In genomic region chr14:100374270-100374669, GRCh38 we compare ENCODE assay signal across 10 cellular contexts. TPM values are rescaled to one million over a fixed set of nuclear protein-coding genes. Genes with fewer than 3 reads are reported as not detected.
DNase-seq lines count a peak whose midpoint lies in the region; ATAC-seq, FAIRE-seq and TF ChIP-seq lines count a peak whose summit lies in the region.
"Had no signal": no experiment of that assay in that cellular context is flagged by ENCODE, and none has a peak within 500 bp of the region (broad histone marks: within the 10 kb centered on the region; RNA-seq: fewer than 3 reads in every experiment).

No MANE protein-coding gene starts in this region.

- no peak for FAIRE-seq in HepG2 (lab: Jason Lieb, UNC)

- H3K27ac Mint-ChIP-seq in activated naive CD4-positive, alpha-beta T cell treated with anti-CD3 and anti-CD28 coated beads, Interleukin-2, amount 50 U/mL, for 24 hours, result peak overlapping the region; percentile 98
- peak overlapping the region; percentile 100 for H3K27ac Mint-ChIP-seq in activated naive CD8-positive, alpha-beta T cell treated with anti-CD3 and anti-CD28 coated beads for 36 hours

- ATAC-seq in HepG2 (no peak), GM21619 (IDR thresholded peaks at IDR 0.05; ENCODE audit: unreplicated experiment) (no peak)

- H3K36me3 ChIP-seq in HepG2 (replicated peaks in 1 of 2; ENCODE audit: control insufficient read depth in 1 of 2, insufficient read depth in 2 of 2, low read length in 2 of 2) (peaks cover 3 to 9% of the 10 kb centered on the region in 2 experiments; a peak in 2 of 5 replicates), transverse colon (no peaks in the 10 kb centered on the region)

- peak overlapping the region; percentile 99 for H3K4me3 Mint-ChIP-seq in activated naive CD4-positive, alpha-beta T cell treated with anti-CD3 and anti-CD28 coated beads, Interleukin-2, amount 50 U/mL, for 24 hours
- H3K4me3 Mint-ChIP-seq in activated naive CD8-positive, alpha-beta T cell treated with anti-CD3 and anti-CD28 coated beads for 36 hours, result peak overlapping the region; percentile 88

- intact Hi-C loops in HepG2 (cut with micrococcal nuclease; ENCODE audit: unreplicated experiment), result no loop called here
- intact Hi-C loops in transverse colon (cut with DNase I; ENCODE audit: low total_unique reads), result no loop called here

- H3K4me3 ChIP-seq in HepG2 (replicated peaks in 1 of 3; ENCODE audit: insufficient read depth in 1 of 3, low read depth in 2 of 3, low read length in 3 of 3), result no peak overlapping the region
- H3K4me3 ChIP-seq in transverse colon, result peak overlapping the region in 1 of 4 donors; percentile 77

- no TSS peak for BruUV-seq in HepG2 (replicated peaks; lab: Mats Ljungman, UMichigan)

- peaks cover 7% of the 10 kb centered on the region for H3K79me2 ChIP-seq in HepG2 (ENCODE audit: insufficient read depth, low read length)

- no peak overlapping the region for H3K9ac ChIP-seq in HepG2 (ENCODE audit: insufficient read depth, low read depth, low read length)

- TF ChIP-seq POLR2A in HepG2 (IDR thresholded peaks at IDR 0.05; ENCODE audit: insufficient read depth in 1 of 2, low read depth in 2 of 2, low read length in 2 of 2) (no peak), transverse colon (IDR thresholded peaks at IDR 0.05) (no peak)

- H2AFZ ChIP-seq in HepG2 (ENCODE audit: low read length), result no peak overlapping the region

- H3K4me1 Mint-ChIP-seq in activated naive CD4-positive, alpha-beta T cell treated with anti-CD3 and anti-CD28 coated beads, Interleukin-2, amount 50 U/mL, for 24 hours, result peaks cover 57% of the 10 kb centered on the region
- H3K4me1 Mint-ChIP-seq in activated naive CD8-positive, alpha-beta T cell treated with anti-CD3 and anti-CD28 coated beads for 36 hours, result peaks cover 52% of the 10 kb centered on the region

- no peaks in the 10 kb centered on the region for H4K20me1 ChIP-seq in HepG2 (ENCODE audit: insufficient read depth, low read length)

- H3K9me3 ChIP-seq in HepG2 (ENCODE audit: low read length) (no peaks in the 10 kb centered on the region), transverse colon (no peaks in the 10 kb centered on the region)

- peaks cover 31% of the 10 kb centered on the region for H3K36me3 Mint-ChIP-seq in activated naive CD4-positive, alpha-beta T cell treated with anti-CD3 and anti-CD28 coated beads, Interleukin-2, amount 50 U/mL, for 24 hours
- peaks cover 61% of the 10 kb centered on the region for H3K36me3 Mint-ChIP-seq in activated naive CD8-positive, alpha-beta T cell treated with anti-CD3 and anti-CD28 coated beads for 36 hours

- no peaks in the 10 kb centered on the region for H3K27me3 Mint-ChIP-seq in activated naive CD4-positive, alpha-beta T cell treated with anti-CD3 and anti-CD28 coated beads, Interleukin-2, amount 50 U/mL, for 24 hours
- peaks cover 4% of the 10 kb centered on the region for H3K27me3 Mint-ChIP-seq in activated naive CD8-positive, alpha-beta T cell treated with anti-CD3 and anti-CD28 coated beads for 36 hours

- H3K27ac ChIP-seq in HepG2 (ENCODE audit: extremely low read length, insufficient read depth, low read length) (no peak overlapping the region), transverse colon (peak overlapping the region; percentile 91 to 97 (median 92))

- H3K27me3 ChIP-seq in HepG2 (ENCODE audit: control insufficient read depth in 1 of 2, insufficient read depth in 2 of 2, low read length in 2 of 2) (no peaks in the 10 kb centered on the region), transverse colon (no peaks in the 10 kb centered on the region)

- WGBS in HepG2 (ENCODE audit: low lambda C conversion rate), result 94% methylated on average over 2 of the region's 2 CpGs
- WGBS in transverse colon (ENCODE audit: low coverage in 1 of 2), 2 donors, result 67 to 80% methylated on average over 1 to 2 of the region's 2 CpGs

- TF ChIP-seq CTCF in HepG2 (CRISPR knock-in tag; IDR thresholded peaks at IDR 0.05) (no peak), transverse colon (IDR thresholded peaks at IDR 0.05) (no peak)

- TF ChIP-seq RAD21 in HepG2 (CRISPR knock-in tag; IDR thresholded peaks at IDR 0.05), result no peak

- H3K9me3 Mint-ChIP-seq in activated naive CD4-positive, alpha-beta T cell treated with anti-CD3 and anti-CD28 coated beads, Interleukin-2, amount 50 U/mL, for 24 hours, result no peaks in the 10 kb centered on the region
- H3K9me3 Mint-ChIP-seq in activated naive CD8-positive, alpha-beta T cell treated with anti-CD3 and anti-CD28 coated beads for 36 hours, result peaks cover 2% of the 10 kb centered on the region

- H3K4me1 ChIP-seq in HepG2 (ENCODE audit: insufficient read depth, low read length), result peaks cover 33% of the 10 kb centered on the region
- peaks cover 10 to 43% (median 17%) of the 10 kb centered on the region in 4 donors for H3K4me1 ChIP-seq in transverse colon

- no peak for DNase-seq in activated naive CD4-positive, alpha-beta T cell treated with Interleukin-2 at 50 U/mL for 16 hours
- no peak for DNase-seq in activated naive CD8-positive, alpha-beta T cell treated with anti-CD3 and anti-CD28 coated beads for 36 hours
- no peak for DNase-seq in HepG2 (ENCODE audit: low spot score)
- DNase-seq in transverse colon, result no peak
- DNase-seq in NCI-H524 treated with DMSO at 0.1 percent for 48 hours (lab: John Stamatoyannopoulos, UW), result no peak
- DNase-seq in superior temporal gyrus (ENCODE audit: extremely low spot score), result no peak
- DNase-seq: amygdala, NCI-H774 had no signal

- peak overlapping the region; percentile 84 for H3K4me2 ChIP-seq in HepG2 (ENCODE audit: low read depth, low read length)

- CTCF ChIA-PET in HepG2 (lab: Yijun Ruan, JAX; ENCODE audit: low intra/inter-chr PET ratio, low total read pairs), result no interaction called here

- in situ Hi-C loops in HepG2 (cut with HindIII; ENCODE audit: extremely low pct_ligation_motif_present, low pct_unique_long_range_greater_than_20kb), result no loop called here
- in situ Hi-C loops in transverse colon (cut with MboI; ENCODE audit: low pct_ligation_motif_present in 1 of 4, low pct_unique_long_range_greater_than_20kb in 1 of 4, low sequenced_read_pairs in 3 of 4), result no loop called here

- TF ChIP-seq EP300 in HepG2 (IDR thresholded peaks at IDR 0.05; ENCODE audit: low read depth in 2 of 2, low read length in 2 of 2), result no peak
- no peak for TF ChIP-seq EP300 in HepG2 (CRISPR knock-in tag; IDR thresholded peaks at IDR 0.05; ENCODE audit: borderline replicate concordance)
- no peak for TF ChIP-seq EP300 in transverse colon (IDR thresholded peaks at IDR 0.05; ENCODE audit: low read depth)

- POLR2A ChIA-PET in HepG2 (lab: Yijun Ruan, JAX), result no interaction called here

RNA-seq across cellular contexts. Expression of gene WDR25, which starts 2.0 kb away (rescaled TPM):
- 1 to 10 TPM; 7.9 to 9.0 TPM for total RNA-seq in activated naive CD8-positive, alpha-beta T cell treated with anti-CD3 and anti-CD28 coated beads for 36 hours
- 4.2 and 4.6 TPM in 2 replicates for total RNA-seq in HepG2 (2016; rRNA removed; fragmentation: Illumina TruSeq; extraction: Trizol)
- 4.4 and 4.8 TPM in 2 replicates for total RNA-seq in HepG2 (2016; cell fraction: cytosol; rRNA removed; fragmentation: Illumina TruSeq; extraction: Trizol; ENCODE audit: low read depth)
- 3.9 and 4.2 TPM in 2 replicates for total RNA-seq in HepG2 (2016; cell fraction: insoluble cytoplasmic fraction; rRNA removed; fragmentation: Illumina TruSeq; extraction: Trizol)
- 3.5 and 3.9 TPM in 2 replicates for total RNA-seq in HepG2 (2016; cell fraction: membrane; rRNA removed; fragmentation: Illumina TruSeq; extraction: Trizol)
- total RNA-seq in HepG2 (2016; cell fraction: nucleus; rRNA removed; fragmentation: Illumina TruSeq; extraction: Trizol), result 2.5 and 2.6 TPM in 2 replicates
- polyA plus RNA-seq in HepG2 (2011; rRNA removed), result 2.4 and 2.7 TPM in 2 replicates
- 1.7 and 2.6 TPM in 2 replicates for polyA plus RNA-seq in HepG2 (2011; cell fraction: cytosol; rRNA removed)
- 2.3 and 2.6 TPM in 2 replicates for polyA plus RNA-seq in HepG2 (2011; cell fraction: nucleus; rRNA removed)
- 1.7 TPM in 2 replicates for polyA plus RNA-seq in HepG2 (2012)
- polyA plus RNA-seq in HepG2 (2016; cell fraction: cytosol; fragmentation: Illumina TruSeq; extraction: Trizol; ENCODE audit: low read depth), result 1.4 and 2.7 TPM in 2 replicates
- 4.5 and 5.6 TPM in 2 replicates for polyA plus RNA-seq in HepG2 (2016; cell fraction: insoluble cytoplasmic fraction; fragmentation: Illumina TruSeq; extraction: Trizol; ENCODE audit: low read depth)
- polyA plus RNA-seq in HepG2 (2016; cell fraction: membrane; fragmentation: Illumina TruSeq; extraction: Trizol; ENCODE audit: low read depth), result 1.9 and 2.2 TPM in 2 replicates
- polyA plus RNA-seq in HepG2 (2016; cell fraction: nucleus; fragmentation: Illumina TruSeq; extraction: Trizol; ENCODE audit: insufficient read depth, low read depth), result 3.1 and 4.3 TPM in 2 replicates
- polyA minus RNA-seq in HepG2 (2011; rRNA and poly(A)+ RNA removed; ENCODE audit: low replicate concordance), result 6.6 and 21.3 TPM in 2 replicates
- 2.1 and 2.2 TPM in 2 replicates for polyA minus RNA-seq in HepG2 (2011; cell fraction: cytosol; rRNA and poly(A)+ RNA removed)
- 3.7 and 5.2 TPM in 2 replicates for polyA minus RNA-seq in HepG2 (2011; cell fraction: nucleus; rRNA and poly(A)+ RNA removed)
- total RNA-seq in transverse colon, result 10 to 100 TPM in 3 of 4 donors, 1 to 10 TPM in 1; 3.4 to 11.2 (median 10.7) TPM

RNA-seq across cellular contexts. Expression of gene SLC25A47, which starts 51.1 kb away (rescaled TPM):
- not detected for total RNA-seq in activated naive CD8-positive, alpha-beta T cell treated with anti-CD3 and anti-CD28 coated beads for 36 hours
- total RNA-seq in HepG2 (2016; rRNA removed; fragmentation: Illumina TruSeq; extraction: Trizol) (0.87 and 1.0 TPM in 2 replicates), transverse colon (under 1 TPM in 2 of 4 donors, not detected in 2; 0.27 to 0.32 TPM)
- total RNA-seq in HepG2 (2016; cell fraction: cytosol; rRNA removed; fragmentation: Illumina TruSeq; extraction: Trizol; ENCODE audit: low read depth), result 0.71 and 1.5 TPM in 2 replicates
- 0.88 and 0.95 TPM in 2 replicates for total RNA-seq in HepG2 (2016; cell fraction: insoluble cytoplasmic fraction; rRNA removed; fragmentation: Illumina TruSeq; extraction: Trizol)
- total RNA-seq in HepG2 (2016; cell fraction: membrane; rRNA removed; fragmentation: Illumina TruSeq; extraction: Trizol), result 0.53 and 1.1 TPM in 2 replicates
- 0.47 and 0.65 TPM in 2 replicates for total RNA-seq in HepG2 (2016; cell fraction: nucleus; rRNA removed; fragmentation: Illumina TruSeq; extraction: Trizol)
- polyA plus RNA-seq in HepG2 (2011; rRNA removed), result 1.7 and 7.6 TPM in 2 replicates
- polyA plus RNA-seq in HepG2 (2011; cell fraction: cytosol; rRNA removed), result 3.2 and 4.5 TPM in 2 replicates
- 4.2 and 9.5 TPM in 2 replicates for polyA plus RNA-seq in HepG2 (2011; cell fraction: nucleus; rRNA removed)
- polyA plus RNA-seq in HepG2 (2012), result 6.6 and 11.5 TPM in 2 replicates
- 0.17 and 0.24 TPM in 2 replicates for polyA plus RNA-seq in HepG2 (2016; cell fraction: cytosol; fragmentation: Illumina TruSeq; extraction: Trizol; ENCODE audit: low read depth)
- 0.51 and 0.54 TPM in 2 replicates for polyA plus RNA-seq in HepG2 (2016; cell fraction: insoluble cytoplasmic fraction; fragmentation: Illumina TruSeq; extraction: Trizol; ENCODE audit: low read depth)
- polyA plus RNA-seq in HepG2 (2016; cell fraction: membrane; fragmentation: Illumina TruSeq; extraction: Trizol; ENCODE audit: low read depth), result 0.41 and 0.42 TPM in 2 replicates
- polyA plus RNA-seq in HepG2 (2016; cell fraction: nucleus; fragmentation: Illumina TruSeq; extraction: Trizol; ENCODE audit: insufficient read depth, low read depth), result 0.53 and 0.61 TPM in 2 replicates
- 4.3 TPM in 1 of 2 replicates, not detected in the other for polyA minus RNA-seq in HepG2 (2011; rRNA and poly(A)+ RNA removed; ENCODE audit: low replicate concordance)
- polyA minus RNA-seq in HepG2 (2011; cell fraction: cytosol; rRNA and poly(A)+ RNA removed), result 2.3 and 3.1 TPM in 2 replicates
- polyA minus RNA-seq in HepG2 (2011; cell fraction: nucleus; rRNA and poly(A)+ RNA removed), result 0.52 and 1.5 TPM in 2 replicates
